Comparison of ENCODE assay signal across 8 cellular contexts in the genomic region with DNA sequence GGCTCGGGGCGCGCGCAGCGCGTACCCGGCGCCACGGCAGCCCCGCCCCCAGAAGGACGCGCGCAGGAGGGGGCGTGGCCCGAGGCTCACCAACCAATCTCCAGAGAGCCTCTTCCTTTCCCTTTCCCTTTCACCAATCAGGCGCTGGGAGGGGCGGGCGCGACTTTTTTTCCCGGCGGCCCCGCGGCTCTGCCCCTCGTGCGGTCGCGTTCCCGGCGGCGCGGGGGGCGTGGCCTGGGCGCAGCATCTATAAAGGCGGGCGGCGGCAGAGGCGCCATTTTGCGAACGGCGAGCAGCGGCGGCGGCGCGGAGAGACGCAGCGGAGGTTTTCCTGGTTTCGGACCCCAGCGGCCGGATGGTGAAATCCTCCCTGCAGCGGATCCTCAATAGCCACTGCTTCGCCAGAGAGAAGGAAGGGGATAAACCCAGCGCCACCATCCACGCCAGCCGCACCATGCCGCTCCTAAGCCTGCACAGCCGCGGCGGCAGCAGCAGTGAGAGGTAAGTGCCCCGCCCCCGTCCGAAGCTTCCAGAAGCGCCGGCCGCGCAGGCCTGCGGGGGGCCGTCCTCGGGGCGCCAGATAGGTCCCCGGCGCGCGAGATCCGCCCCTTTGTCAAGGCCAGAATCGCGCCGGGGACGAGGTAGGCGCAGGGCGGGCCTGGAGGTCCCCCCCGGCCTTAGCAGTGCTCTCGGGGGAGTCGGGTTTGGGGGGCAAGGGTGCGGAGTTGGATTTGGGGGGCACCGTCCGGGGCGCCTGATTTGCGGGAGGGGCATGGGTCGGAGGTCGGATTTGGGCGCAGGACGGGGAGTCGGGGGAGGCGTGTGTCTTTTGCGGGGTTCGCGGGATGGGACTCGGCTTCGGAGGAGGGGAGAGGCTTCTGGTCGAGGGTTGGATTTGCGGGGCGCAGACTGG. TPM values are rescaled to one million over a fixed set of nuclear protein-coding genes. Genes with fewer than 3 reads are reported as not detected.
DNase-seq lines count a peak whose midpoint lies in the region; ATAC-seq and TF ChIP-seq lines count a peak whose summit lies in the region.

No MANE protein-coding gene starts in this region.

- TF ChIP-seq CTCF in AG09309 (IDR thresholded peaks at IDR 0.05; ENCODE audit: control insufficient read depth, insufficient read depth, low read depth, low read length, missing control alignments), result no peak

- ATAC-seq in GM18909 (IDR thresholded peaks at IDR 0.05; ENCODE audit: poor library complexity, unreplicated experiment) (peak; percentile 58), HG03342 (IDR thresholded peaks at IDR 0.05; ENCODE audit: unreplicated experiment) (peak; percentile 47)

- peak; percentile 84 for DNase-seq in AG09309 (ENCODE audit: low read depth)
- peak; percentile 92 for DNase-seq in NCI-H446 treated with DMSO at 0.1 percent for 48 hours (lab: John Stamatoyannopoulos, UW)
- DNase-seq in activated CD4-positive, alpha-beta T cell treated with anti-CD3 and anti-CD28 coated beads for 1 hour, result peak; percentile 99
- peak; percentile 100 for DNase-seq in cerebellum (ENCODE audit: low spot score)
- DNase-seq in kidney glomerular epithelial cell (lab: John Stamatoyannopoulos, UW), result peak; percentile 84
- peak; percentile 97 to 98 for DNase-seq in stimulated activated CD4-positive, alpha-beta T cell treated with anti-CD3 and anti-CD28 coated beads, Interleukin-15, amount 100 ng/mL, for 48 hours (ENCODE audit: low read depth in 2 of 2)

- H3K4me3 ChIP-seq in AG09309 (ENCODE audit: control insufficient read depth, low read depth, low read length), result peak overlapping the region; percentile 90

RNA-seq across cellular contexts. Expression of a gene that starts 12.5 kb away (rescaled TPM):
- total RNA-seq in cerebellum, result not detected

RNA-seq across cellular contexts. Expression of a gene that starts 13.3 kb away (rescaled TPM):
- total RNA-seq in cerebellum, result not detected

RNA-seq across cellular contexts. Expression of a gene that starts 20.4 kb away (rescaled TPM):
- 1.6 TPM for total RNA-seq in cerebellum

RNA-seq across cellular contexts. Expression of a gene that starts 32.9 kb away (rescaled TPM):
- 46.6 TPM for total RNA-seq in cerebellum

RNA-seq across cellular contexts. Expression of a gene that starts 33.4 kb away (rescaled TPM):
- total RNA-seq in cerebellum, result 28.1 TPM

Comparison
In these comparisons a context has a peak if more than half of its experiments do, and no peak if none do; other contexts are left out.
1. Peak in every context shown above with its lines: DNase-seq, ATAC-seq and H3K4me3 ChIP-seq.